Comparison of ENCODE assay signal across 1 cellular context in genomic region chr3:23945903-23946751, GRCh38.
TF ChIP-seq lines count a peak whose summit lies in the region.

No MANE protein-coding gene starts in this region.

TF ChIP-seq in HepG2, 621 proteins besides CTCF, POLR2A, EP300 and RAD21 (continued from another document and continues in another):
- TF ChIP-seq, protein P1, sequence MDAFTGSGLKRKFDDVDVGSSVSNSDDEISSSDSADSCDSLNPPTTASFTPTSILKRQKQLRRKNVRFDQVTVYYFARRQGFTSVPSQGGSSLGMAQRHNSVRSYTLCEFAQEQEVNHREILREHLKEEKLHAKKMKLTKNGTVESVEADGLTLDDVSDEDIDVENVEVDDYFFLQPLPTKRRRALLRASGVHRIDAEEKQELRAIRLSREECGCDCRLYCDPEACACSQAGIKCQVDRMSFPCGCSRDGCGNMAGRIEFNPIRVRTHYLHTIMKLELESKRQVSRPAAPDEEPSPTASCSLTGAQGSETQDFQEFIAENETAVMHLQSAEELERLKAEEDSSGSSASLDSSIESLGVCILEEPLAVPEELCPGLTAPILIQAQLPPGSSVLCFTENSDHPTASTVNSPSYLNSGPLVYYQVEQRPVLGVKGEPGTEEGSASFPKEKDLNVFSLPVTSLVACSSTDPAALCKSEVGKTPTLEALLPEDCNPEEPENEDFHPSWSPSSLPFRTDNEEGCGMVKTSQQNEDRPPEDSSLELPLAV (CRISPR knock-in tag; conservative IDR thresholded peaks at IDR 0.05; ENCODE audit: low read depth), result no peak
- TF ChIP-seq TFDP2 (CRISPR knock-in tag; IDR thresholded peaks at IDR 0.05) (peak; percentile 78; the same call in 1 of the 2 replicates), PAX8 (CRISPR knock-in tag; IDR thresholded peaks at IDR 0.05; ENCODE audit: borderline replicate concordance) (no peak; the same call in 1 of the 2 replicates), SNAI1 (CRISPR knock-in tag; IDR thresholded peaks at IDR 0.05; ENCODE audit: borderline replicate concordance) (0 out of 2 replicates have a peak, but pooled peaks have one; percentile 29), CREB1 (IDR thresholded peaks at IDR 0.05) (peak; percentile 93; the same call in 1 of the 2 replicates), CREB1 (CRISPR knock-in tag; IDR thresholded peaks at IDR 0.05) (peak; percentile 70), SOX5 (CRISPR knock-in tag; IDR thresholded peaks at IDR 0.05; ENCODE audit: borderline replicate concordance) (peak; percentile 49; the same call in 1 of the 2 replicates), ZNF772 (CRISPR knock-in tag; IDR thresholded peaks at IDR 0.05) (peak; percentile 89; the same call in 1 of the 2 replicates), FOSL2 (CRISPR knock-in tag; IDR thresholded peaks at IDR 0.05) (peak; percentile 39), ZMAT3 (CRISPR knock-in tag; conservative IDR thresholded peaks at IDR 0.05) (no peak), ZNF296 (CRISPR knock-in tag; conservative IDR thresholded peaks at IDR 0.05) (no peak), MAZ (IDR thresholded peaks at IDR 0.05; ENCODE audit: borderline replicate concordance, low read depth, low read length) (peak; percentile 84), MAZ (CRISPR knock-in tag; IDR thresholded peaks at IDR 0.05; ENCODE audit: low read depth) (peak; percentile 91), KLF16 (CRISPR knock-in tag; IDR thresholded peaks at IDR 0.05) (peak in 1 of 2 experiments; percentile 74; a peak in 2 of 4 replicates), CEBPB (IDR thresholded peaks at IDR 0.05; ENCODE audit: borderline replicate concordance, low read depth, low read length) (peak; percentile 8; the same call in 1 of the 2 replicates), ZNF660 (CRISPR knock-in tag; IDR thresholded peaks at IDR 0.05; ENCODE audit: borderline replicate concordance, low read depth) (no peak), ZBTB39 (CRISPR knock-in tag; IDR thresholded peaks at IDR 0.05) (no peak; the same call in 1 of the 2 replicates), EEA1 (CRISPR knock-in tag; IDR thresholded peaks at IDR 0.05; ENCODE audit: borderline replicate concordance) (peak; percentile 71; the same call in 1 of the 2 replicates), HMGXB4 (CRISPR knock-in tag; IDR thresholded peaks at IDR 0.05; ENCODE audit: borderline replicate concordance in 1 of 2, low read depth in 1 of 2) (peak in 1 of 2 experiments; percentile 72; a peak in 3 of 4 replicates), GZF1 (CRISPR knock-in tag; IDR thresholded peaks at IDR 0.05) (no peak), ZNF232 (CRISPR knock-in tag; IDR thresholded peaks at IDR 0.05; ENCODE audit: borderline replicate concordance) (peak; percentile 26; the same call in 1 of the 2 replicates), NFE2 (CRISPR knock-in tag; IDR thresholded peaks at IDR 0.05) (no peak), E2F1 (CRISPR knock-in tag; IDR thresholded peaks at IDR 0.05) (no peak; the same call in 1 of the 2 replicates), CERS6 (CRISPR knock-in tag; IDR thresholded peaks at IDR 0.05) (no peak), ELF4 (CRISPR knock-in tag; IDR thresholded peaks at IDR 0.05; ENCODE audit: borderline replicate concordance) (peak; percentile 44; the same call in 1 of the 2 replicates), ZNF44 (CRISPR knock-in tag; IDR thresholded peaks at IDR 0.05) (0 out of 2 replicates have a peak, but pooled peaks have one; percentile 87), RBAK (CRISPR knock-in tag; IDR thresholded peaks at IDR 0.05) (no peak), THAP11 (CRISPR knock-in tag; IDR thresholded peaks at IDR 0.05) (peak; percentile 77), BRD4 (CRISPR knock-in tag; IDR thresholded peaks at IDR 0.05) (no peak), ZBTB42 (CRISPR knock-in tag; IDR thresholded peaks at IDR 0.05) (peak; percentile 80; the same call in 1 of the 2 replicates), ZNF768 (CRISPR knock-in tag; IDR thresholded peaks at IDR 0.05) (no peak; the same call in 1 of the 2 replicates), SMC3 (IDR thresholded peaks at IDR 0.05; ENCODE audit: low read length) (no peak), ZBED4 (CRISPR knock-in tag; IDR thresholded peaks at IDR 0.05; ENCODE audit: borderline replicate concordance) (peak; percentile 76; the same call in 1 of the 2 replicates), MTF2 (CRISPR knock-in tag; IDR thresholded peaks at IDR 0.05; ENCODE audit: borderline replicate concordance) (peak; percentile 72; the same call in 1 of the 2 replicates), ZNF781 (CRISPR knock-in tag; IDR thresholded peaks at IDR 0.05; ENCODE audit: borderline replicate concordance, not compliant biosample characterization) (peak; percentile 70), ELF1 (CRISPR knock-in tag; IDR thresholded peaks at IDR 0.05) (0 out of 2 replicates have a peak, but pooled peaks have one; percentile 11), ZNF652 (CRISPR knock-in tag; IDR thresholded peaks at IDR 0.05; ENCODE audit: borderline replicate concordance, low read depth) (no peak)
- TF ChIP-seq, protein P2, sequence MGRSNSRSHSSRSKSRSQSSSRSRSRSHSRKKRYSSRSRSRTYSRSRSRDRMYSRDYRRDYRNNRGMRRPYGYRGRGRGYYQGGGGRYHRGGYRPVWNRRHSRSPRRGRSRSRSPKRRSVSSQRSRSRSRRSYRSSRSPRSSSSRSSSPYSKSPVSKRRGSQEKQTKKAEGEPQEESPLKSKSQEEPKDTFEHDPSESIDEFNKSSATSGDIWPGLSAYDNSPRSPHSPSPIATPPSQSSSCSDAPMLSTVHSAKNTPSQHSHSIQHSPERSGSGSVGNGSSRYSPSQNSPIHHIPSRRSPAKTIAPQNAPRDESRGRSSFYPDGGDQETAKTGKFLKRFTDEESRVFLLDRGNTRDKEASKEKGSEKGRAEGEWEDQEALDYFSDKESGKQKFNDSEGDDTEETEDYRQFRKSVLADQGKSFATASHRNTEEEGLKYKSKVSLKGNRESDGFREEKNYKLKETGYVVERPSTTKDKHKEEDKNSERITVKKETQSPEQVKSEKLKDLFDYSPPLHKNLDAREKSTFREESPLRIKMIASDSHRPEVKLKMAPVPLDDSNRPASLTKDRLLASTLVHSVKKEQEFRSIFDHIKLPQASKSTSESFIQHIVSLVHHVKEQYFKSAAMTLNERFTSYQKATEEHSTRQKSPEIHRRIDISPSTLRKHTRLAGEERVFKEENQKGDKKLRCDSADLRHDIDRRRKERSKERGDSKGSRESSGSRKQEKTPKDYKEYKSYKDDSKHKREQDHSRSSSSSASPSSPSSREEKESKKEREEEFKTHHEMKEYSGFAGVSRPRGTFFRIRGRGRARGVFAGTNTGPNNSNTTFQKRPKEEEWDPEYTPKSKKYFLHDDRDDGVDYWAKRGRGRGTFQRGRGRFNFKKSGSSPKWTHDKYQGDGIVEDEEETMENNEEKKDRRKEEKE (IDR thresholded peaks at IDR 0.05), result no peak
- TF ChIP-seq, protein P3, sequence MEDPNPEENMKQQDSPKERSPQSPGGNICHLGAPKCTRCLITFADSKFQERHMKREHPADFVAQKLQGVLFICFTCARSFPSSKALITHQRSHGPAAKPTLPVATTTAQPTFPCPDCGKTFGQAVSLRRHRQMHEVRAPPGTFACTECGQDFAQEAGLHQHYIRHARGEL (CRISPR knock-in tag; IDR thresholded peaks at IDR 0.05), result no peak
- TF ChIP-seq, protein P4, sequence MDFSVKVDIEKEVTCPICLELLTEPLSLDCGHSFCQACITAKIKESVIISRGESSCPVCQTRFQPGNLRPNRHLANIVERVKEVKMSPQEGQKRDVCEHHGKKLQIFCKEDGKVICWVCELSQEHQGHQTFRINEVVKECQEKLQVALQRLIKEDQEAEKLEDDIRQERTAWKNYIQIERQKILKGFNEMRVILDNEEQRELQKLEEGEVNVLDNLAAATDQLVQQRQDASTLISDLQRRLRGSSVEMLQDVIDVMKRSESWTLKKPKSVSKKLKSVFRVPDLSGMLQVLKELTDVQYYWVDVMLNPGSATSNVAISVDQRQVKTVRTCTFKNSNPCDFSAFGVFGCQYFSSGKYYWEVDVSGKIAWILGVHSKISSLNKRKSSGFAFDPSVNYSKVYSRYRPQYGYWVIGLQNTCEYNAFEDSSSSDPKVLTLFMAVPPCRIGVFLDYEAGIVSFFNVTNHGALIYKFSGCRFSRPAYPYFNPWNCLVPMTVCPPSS (IDR thresholded peaks at IDR 0.05), result no peak
- TF ChIP-seq, protein P5, sequence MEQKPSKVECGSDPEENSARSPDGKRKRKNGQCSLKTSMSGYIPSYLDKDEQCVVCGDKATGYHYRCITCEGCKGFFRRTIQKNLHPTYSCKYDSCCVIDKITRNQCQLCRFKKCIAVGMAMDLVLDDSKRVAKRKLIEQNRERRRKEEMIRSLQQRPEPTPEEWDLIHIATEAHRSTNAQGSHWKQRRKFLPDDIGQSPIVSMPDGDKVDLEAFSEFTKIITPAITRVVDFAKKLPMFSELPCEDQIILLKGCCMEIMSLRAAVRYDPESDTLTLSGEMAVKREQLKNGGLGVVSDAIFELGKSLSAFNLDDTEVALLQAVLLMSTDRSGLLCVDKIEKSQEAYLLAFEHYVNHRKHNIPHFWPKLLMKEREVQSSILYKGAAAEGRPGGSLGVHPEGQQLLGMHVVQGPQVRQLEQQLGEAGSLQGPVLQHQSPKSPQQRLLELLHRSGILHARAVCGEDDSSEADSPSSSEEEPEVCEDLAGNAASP (CRISPR knock-in tag; IDR thresholded peaks at IDR 0.05; ENCODE audit: borderline replicate concordance), result peak; percentile 61; the same call in 1 of the 2 replicates
